In genomic region chr10:21479553-21480315, GRCh38 we compare ENCODE assay signal across 23 cellular contexts. TPM values are rescaled to one million over a fixed set of nuclear protein-coding genes. Genes with fewer than 3 reads are reported as not detected.
"Had no signal": no experiment of that assay in that cellular context is flagged by ENCODE, and none has a peak within 500 bp of the region (broad histone marks: within the 10 kb centered on the region; RNA-seq: fewer than 3 reads in every experiment).

No MANE protein-coding gene starts in this region.

- DNase-seq: activated CD4-positive, alpha-beta memory T cell treated with anti-CD3 and anti-CD28 coated beads for 36 hours; activated CD4-positive, alpha-beta T cell treated with anti-CD3 and anti-CD28 coated beads for 48 hours; activated naive CD4-positive, alpha-beta T cell treated with Interleukin-2 at 50 U/mL for 16 hours; activated naive CD8-positive, alpha-beta T cell treated with anti-CD3 and anti-CD28 coated beads for 36 hours; activated T-cell treated with anti-CD3 and anti-CD28 coated beads, Interleukin-2, amount 50 U/mL, for 48 hours; colonic mucosa; dorsolateral prefrontal cortex; effector memory CD8-positive, alpha-beta T cell; gastrocnemius medialis; hypothalamus; left cardiac atrium; nephron progenitor cell; occipital lobe; sigmoid colon; stimulated activated CD4-positive, alpha-beta T cell treated with anti-CD3 and anti-CD28 coated beads, Interleukin-2, amount 100 ng/mL, for 48 hours; stimulated activated CD8-positive, alpha-beta memory T cell treated with anti-CD3 and anti-CD28 coated beads, Interleukin-4, amount 100 ng/mL, for 48 hours; stimulated activated naive B cell treated with anti-CD40 and anti-IgM and Interleukin-4, amounts not matched to agents 10 μg/mL and 1 μg/mL and 100 μg/mL, for 72 hours; transverse colon had no signal

- H3K4me3 ChIP-seq: breast epithelium, colonic mucosa, dorsolateral prefrontal cortex, esophagus muscularis mucosa, gastrocnemius medialis, lung, sigmoid colon, smooth muscle cell, transverse colon had no signal

- H3K27me3 ChIP-seq: breast epithelium, colonic mucosa, dorsolateral prefrontal cortex, esophagus muscularis mucosa, gastrocnemius medialis, sigmoid colon, transverse colon had no signal

- H3K9me3 ChIP-seq: colonic mucosa, esophagus muscularis mucosa, gastrocnemius medialis, transverse colon had no signal

- H3K4me1 ChIP-seq: breast epithelium, colonic mucosa, esophagus muscularis mucosa, gastrocnemius medialis, sigmoid colon, transverse colon had no signal

- H3K36me3 ChIP-seq: breast epithelium, colonic mucosa, esophagus muscularis mucosa, gastrocnemius medialis, sigmoid colon, transverse colon had no signal

- ATAC-seq: effector memory CD8-positive, alpha-beta T cell; gastrocnemius medialis; left cardiac atrium; stimulated activated naive B cell treated with anti-CD40 and anti-IgM and Interleukin-4, amounts not matched to agents 10 μg/mL and 1 μg/mL and 100 μg/mL, for 72 hours had no signal

- H3K27ac ChIP-seq: breast epithelium, colonic mucosa, dorsolateral prefrontal cortex, esophagus muscularis mucosa, gastrocnemius medialis, sigmoid colon, transverse colon had no signal

RNA-seq across cellular contexts. Expression of gene SKIDA1, which starts 45.7 kb away (rescaled TPM):
- total RNA-seq: T-helper 1 cell treated with Interleukin-12 subunit alpha and Interleukin-12 subunit beta and Interleukin-4 antibody, amounts not matched to agents 30 ng/mL and 1 ng/mL, for 36 hours had no signal
